9 cellular contexts compared by ENCODE assay signal in the genomic region with DNA sequence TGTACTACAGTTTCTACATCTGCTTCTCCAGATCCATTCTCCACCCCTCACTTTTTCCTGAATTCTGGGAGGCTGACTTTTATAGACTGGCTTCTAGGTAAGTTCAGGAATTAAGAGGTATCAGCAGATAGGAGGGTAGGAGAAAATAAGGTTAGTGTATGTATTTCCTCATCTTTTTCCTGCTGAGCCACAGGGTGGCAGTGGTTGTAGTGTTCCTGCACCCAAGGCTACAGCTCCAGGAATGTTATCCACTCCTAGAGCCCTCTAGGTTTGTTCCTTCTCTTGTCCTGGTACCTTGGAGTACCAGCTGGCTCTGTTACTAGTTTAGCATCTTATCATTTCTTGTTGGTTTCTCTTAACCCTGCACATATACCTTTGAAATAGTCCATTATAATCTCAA. TPM values are rescaled to one million over a fixed set of nuclear protein-coding genes. Genes with fewer than 3 reads are reported as not detected.
DNase-seq lines count a peak whose midpoint lies in the region; ATAC-seq and TF ChIP-seq lines count a peak whose summit lies in the region.
"Had no signal": no experiment of that assay in that cellular context is flagged by ENCODE, and none has a peak within 500 bp of the region (broad histone marks: within the 10 kb centered on the region; RNA-seq: fewer than 3 reads in every experiment).

No MANE protein-coding gene starts in this region.

- H3K4me1 Mint-ChIP-seq in naive thymus-derived CD4-positive, alpha-beta T cell, result peaks cover 0 to 29% (median 0%) of the 10 kb centered on the region in 7 donors
- H3K4me1 Mint-ChIP-seq in activated CD4-positive, alpha-beta T cell treated with anti-CD3 and anti-CD28 coated beads, Interleukin-2, amount 10 ng/mL, durations not matched to agents 7 days and 5 days, result peaks cover 23% of the 10 kb centered on the region

- no peaks in the 10 kb centered on the region for H3K9me3 Mint-ChIP-seq in naive thymus-derived CD4-positive, alpha-beta T cell
- H3K9me3 Mint-ChIP-seq in activated CD4-positive, alpha-beta T cell treated with anti-CD3 and anti-CD28 coated beads, Interleukin-2, amount 10 ng/mL, durations not matched to agents 7 days and 5 days, result no peaks in the 10 kb centered on the region

- H3K9me3 ChIP-seq in cardiac muscle cell (ENCODE audit: low read depth) (no peaks in the 10 kb centered on the region), RWPE2 (ENCODE audit: severe bottlenecking) (no peaks in the 10 kb centered on the region)
- H3K9me3 ChIP-seq in naive thymus-derived CD4-positive, alpha-beta T cell (ENCODE audit: control insufficient read depth in 2 of 3, low read length in 3 of 3), result no peaks in the 10 kb centered on the region

- H3K27me3 ChIP-seq in cardiac muscle cell (no peaks in the 10 kb centered on the region), RWPE2 (ENCODE audit: insufficient read depth, poor library complexity, severe bottlenecking) (no peaks in the 10 kb centered on the region)
- no peaks in the 10 kb centered on the region for H3K27me3 ChIP-seq in naive thymus-derived CD4-positive, alpha-beta T cell (ENCODE audit: control insufficient read depth in 2 of 2, insufficient read depth in 2 of 2, low read length in 2 of 2)

- ATAC-seq in Right ventricle myocardium superior (ENCODE audit: poor library complexity) (no peak), RWPE2 (ENCODE audit: low read depth) (peak; percentile 86), GM19452 (IDR thresholded peaks at IDR 0.05; ENCODE audit: unreplicated experiment) (no peak)
- ATAC-seq in naive thymus-derived CD4-positive, alpha-beta T cell, result no peak

- H3K36me3 ChIP-seq in cardiac muscle cell (peaks cover 15% of the 10 kb centered on the region), RWPE2 (ENCODE audit: low read depth) (peaks cover 25% of the 10 kb centered on the region)
- H3K36me3 ChIP-seq in naive thymus-derived CD4-positive, alpha-beta T cell (ENCODE audit: control insufficient read depth in 2 of 3, insufficient read depth in 3 of 3, low read length in 3 of 3), result no peaks in the 10 kb centered on the region

- CTCF ChIA-PET in naive thymus-derived CD4-positive, alpha-beta T cell (lab: Charles Lee), result no interaction called here
- CTCF ChIA-PET in activated CD4-positive, alpha-beta T cell treated with anti-CD3 and anti-CD28 coated beads, Interleukin-2, amount 10 ng/mL, durations not matched to agents 7 days and 5 days (lab: Charles Lee), result no interaction called here

- POLR2A ChIA-PET in naive thymus-derived CD4-positive, alpha-beta T cell (lab: Charles Lee), result interaction anchor here (0.7 kb wide), 1 partner anchor 1271 kb away, joined by 3 read pairs; no protein-coding TSS in a partner anchor
- POLR2A ChIA-PET in activated CD4-positive, alpha-beta T cell treated with anti-CD3 and anti-CD28 coated beads, Interleukin-2, amount 10 ng/mL, durations not matched to agents 7 days and 5 days (lab: Charles Lee), result no interaction called here

- no peak overlapping the region for H3K27ac ChIP-seq in cardiac muscle cell
- H3K27ac ChIP-seq in RWPE2 (ENCODE audit: poor library complexity, severe bottlenecking), result no peak overlapping the region
- H3K27ac ChIP-seq in naive thymus-derived CD4-positive, alpha-beta T cell (ENCODE audit: low read depth, low read length), result no peak overlapping the region
- H3K27ac ChIP-seq: parathyroid adenoma had no signal

- DNase-seq in cardiac muscle cell (ENCODE audit: low read depth in 1 of 2, low spot score in 1 of 2) (peak; percentile 50 to 63), Right ventricle myocardium superior (no peak), RWPE2 (ENCODE audit: low spot score) (no peak), globus pallidus (ENCODE audit: low spot score) (peak; percentile 30), T-helper 9 cell (no peak)
- no peak for DNase-seq in naive thymus-derived CD4-positive, alpha-beta T cell
- no peak for DNase-seq in activated CD4-positive, alpha-beta T cell treated with anti-CD3 and anti-CD28 coated beads, Interleukin-2, amount 10 ng/mL, durations not matched to agents 7 days and 5 days

- H3K4me3 ChIP-seq in cardiac muscle cell, result no peak overlapping the region
- H3K4me3 ChIP-seq in RWPE2 (ENCODE audit: severe bottlenecking), result no peak overlapping the region
- no peak overlapping the region for H3K4me3 ChIP-seq in naive thymus-derived CD4-positive, alpha-beta T cell (ENCODE audit: low read length)

- peak overlapping the region in 1 of 9 donors; percentile 10 for H3K27ac Mint-ChIP-seq in naive thymus-derived CD4-positive, alpha-beta T cell
- no peak overlapping the region for H3K27ac Mint-ChIP-seq in activated CD4-positive, alpha-beta T cell treated with anti-CD3 and anti-CD28 coated beads, Interleukin-2, amount 10 ng/mL, durations not matched to agents 7 days and 5 days

- H3K36me3 Mint-ChIP-seq in naive thymus-derived CD4-positive, alpha-beta T cell, result peaks cover 0 to 21% (median 0%) of the 10 kb centered on the region in 5 donors
- peaks cover 57% of the 10 kb centered on the region for H3K36me3 Mint-ChIP-seq in activated CD4-positive, alpha-beta T cell treated with anti-CD3 and anti-CD28 coated beads, Interleukin-2, amount 10 ng/mL, durations not matched to agents 7 days and 5 days (ENCODE audit: low read depth)

- no peaks in the 10 kb centered on the region for H3K27me3 Mint-ChIP-seq in naive thymus-derived CD4-positive, alpha-beta T cell
- no peaks in the 10 kb centered on the region for H3K27me3 Mint-ChIP-seq in activated CD4-positive, alpha-beta T cell treated with anti-CD3 and anti-CD28 coated beads, Interleukin-2, amount 10 ng/mL, durations not matched to agents 7 days and 5 days

- H3K4me1 ChIP-seq in cardiac muscle cell (ENCODE audit: low read depth) (no peaks in the 10 kb centered on the region), RWPE2 (ENCODE audit: insufficient read depth, poor library complexity, severe bottlenecking) (no peaks in the 10 kb centered on the region)
- no peaks in the 10 kb centered on the region for H3K4me1 ChIP-seq in naive thymus-derived CD4-positive, alpha-beta T cell (ENCODE audit: control insufficient read depth in 2 of 2, insufficient read depth in 2 of 2, low read length in 2 of 2)
- H3K4me1 ChIP-seq: parathyroid adenoma had no signal

- intact Hi-C loops in Right ventricle myocardium superior (cut with DNase I), result no loop called here
- intact Hi-C loops in naive thymus-derived CD4-positive, alpha-beta T cell (cut with micrococcal nuclease), result loop anchor here in 1 of 2 donors (10.0 kb wide), 1 partner anchor 545 kb away; no protein-coding TSS in a partner anchor

- TF ChIP-seq CTCF in cardiac muscle cell (IDR thresholded peaks at IDR 0.05; ENCODE audit: low read depth, low read length), result peak; percentile 56
- TF ChIP-seq CTCF in RWPE2 (IDR thresholded peaks at IDR 0.05; ENCODE audit: poor library complexity, severe bottlenecking), result peak; percentile 62

- H3K4me3 Mint-ChIP-seq in naive thymus-derived CD4-positive, alpha-beta T cell, result no peak overlapping the region
- no peak overlapping the region for H3K4me3 Mint-ChIP-seq in activated CD4-positive, alpha-beta T cell treated with anti-CD3 and anti-CD28 coated beads, Interleukin-2, amount 10 ng/mL, durations not matched to agents 7 days and 5 days

RNA-seq across cellular contexts. Expression of a gene that starts 40.7 kb away (rescaled TPM):
- total RNA-seq in cardiac muscle cell (0.27 TPM in 1 of 2 replicates, not detected in the other), Right ventricle myocardium superior (not detected)
- polyA plus RNA-seq in cardiac muscle cell, result 0.18 TPM in 1 of 2 replicates, not detected in the other
- total RNA-seq in naive thymus-derived CD4-positive, alpha-beta T cell, result under 1 TPM in 1 of 5 experiments, not detected in 4; 0.53 TPM
- polyA plus RNA-seq in naive thymus-derived CD4-positive, alpha-beta T cell, result not detected
- total RNA-seq in activated CD4-positive, alpha-beta T cell treated with anti-CD3 and anti-CD28 coated beads, Interleukin-2, amount 10 ng/mL, durations not matched to agents 7 days and 5 days, result under 1 TPM; 0.20 to 0.44 TPM

RNA-seq across cellular contexts. Expression of a gene that starts 50.4 kb away (rescaled TPM):
- total RNA-seq in cardiac muscle cell (21.2 and 46.2 TPM in 2 replicates), Right ventricle myocardium superior (20.0 TPM)
- 27.2 and 34.8 TPM in 2 replicates for polyA plus RNA-seq in cardiac muscle cell
- total RNA-seq in naive thymus-derived CD4-positive, alpha-beta T cell, result 10 to 100 TPM; 29.6 to 59.2 (median 47.7) TPM
- polyA plus RNA-seq in naive thymus-derived CD4-positive, alpha-beta T cell, result 10 to 100 TPM; 13.5 to 17.9 TPM
- total RNA-seq in activated CD4-positive, alpha-beta T cell treated with anti-CD3 and anti-CD28 coated beads, Interleukin-2, amount 10 ng/mL, durations not matched to agents 7 days and 5 days, result 10 to 100 TPM; 39.6 to 44.9 TPM

Comparison
In these comparisons a context has a peak if more than half of its experiments do, and no peak if none do; other contexts are left out.
1. DNase-seq: peak in cardiac muscle cell (2 of 2) and globus pallidus (single experiment); none in Right ventricle myocardium superior (single experiment), RWPE2 (single experiment), naive thymus-derived CD4-positive, alpha-beta T cell (0 of 9), T-helper 9 cell (single experiment) and activated CD4-positive, alpha-beta T cell treated with anti-CD3 and anti-CD28 coated beads, Interleukin-2, amount 10 ng/mL, durations not matched to agents 7 days and 5 days (single experiment).